ENCODE assay signal across 1 cellular context in the genomic region with DNA sequence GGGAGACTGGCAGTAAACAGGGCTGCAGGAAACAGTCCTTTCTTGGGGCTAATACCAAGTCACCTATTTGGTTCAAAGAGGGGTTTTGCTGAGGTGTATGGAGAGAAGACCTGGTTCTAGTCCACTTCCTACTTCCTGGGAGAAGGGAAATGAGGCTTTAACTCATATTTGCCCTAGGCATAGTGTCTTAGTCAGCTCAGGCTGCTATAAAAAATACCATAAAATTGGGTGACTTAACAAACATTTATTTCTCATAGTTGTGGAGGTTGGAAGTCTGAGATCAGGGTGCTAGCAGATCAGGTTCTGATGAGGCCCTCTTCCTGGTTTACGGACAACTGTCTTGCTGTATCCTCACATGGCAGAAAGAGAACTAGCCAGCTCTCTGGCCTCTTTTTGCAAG.
TF ChIP-seq lines count a peak whose summit lies in the region.

No MANE protein-coding gene starts in this region.

TF ChIP-seq in H1, 55 proteins besides CTCF, POLR2A, EP300 and RAD21:
- no peak for TF ChIP-seq RXRA (IDR thresholded peaks at IDR 0.05; ENCODE audit: insufficient read depth, low read depth, low read length)
- TF ChIP-seq SIX5 (IDR thresholded peaks at IDR 0.05; ENCODE audit: low read depth, low read length): no peak
- TF ChIP-seq, protein P1, sequence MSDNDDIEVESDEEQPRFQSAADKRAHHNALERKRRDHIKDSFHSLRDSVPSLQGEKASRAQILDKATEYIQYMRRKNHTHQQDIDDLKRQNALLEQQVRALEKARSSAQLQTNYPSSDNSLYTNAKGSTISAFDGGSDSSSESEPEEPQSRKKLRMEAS (IDR thresholded peaks at IDR 0.05): no peak
- TF ChIP-seq RFX5 (IDR thresholded peaks at IDR 0.05; ENCODE audit: borderline replicate concordance, low read depth, low read length): no peak
- TF ChIP-seq SUZ12 (IDR thresholded peaks at IDR 0.05; ENCODE audit: low read length): no peak
- no peak for TF ChIP-seq NANOG (IDR thresholded peaks at IDR 0.05; ENCODE audit: insufficient read depth, low read depth, low read length, poor library complexity, severe bottlenecking)
